In genomic region chr19:58571575-58571947, GRCh38 we compare ENCODE assay signal across 13 cellular contexts. TPM values are rescaled to one million over a fixed set of nuclear protein-coding genes. Genes with fewer than 3 reads are reported as not detected.
DNase-seq lines count a peak whose midpoint lies in the region; ATAC-seq, FAIRE-seq and TF ChIP-seq lines count a peak whose summit lies in the region.
"Had no signal": no experiment of that assay in that cellular context is flagged by ENCODE, and none has a peak within 500 bp of the region (broad histone marks: within the 10 kb centered on the region; RNA-seq: fewer than 3 reads in every experiment).

No MANE protein-coding gene starts in this region.

- H3K9me3 ChIP-seq in CD8-positive, alpha-beta memory T cell (ENCODE audit: low read length) = no peaks in the 10 kb centered on the region
- H3K9me3 ChIP-seq in Karpas-422 (ENCODE audit: low read length) (no peaks in the 10 kb centered on the region), GM12878 (replicated peaks; ENCODE audit: control insufficient read depth, insufficient read depth, low read length) (no peaks in the 10 kb centered on the region)
- H3K9me3 ChIP-seq: esophagus muscularis mucosa had no signal

- TF ChIP-seq POLR2A in GM12878 (IDR thresholded peaks at IDR 0.05; ENCODE audit: low read depth, low read length) = no peak

- no peak for TF ChIP-seq EP300 in GM12878 (IDR thresholded peaks at IDR 0.05; ENCODE audit: borderline replicate concordance in 1 of 2, control insufficient read depth in 1 of 2, low read depth in 2 of 2, low read length in 2 of 2)

- H3K4me2 ChIP-seq in Karpas-422 (ENCODE audit: low read depth, low read length, poor library complexity, severe bottlenecking) (peak overlapping the region; percentile 91), GM12878 (ENCODE audit: control insufficient read depth, insufficient read depth) (peak overlapping the region; percentile 81)

- TF ChIP-seq CTCF in GM12878 (IDR thresholded peaks at IDR 0.05 in 2 of 3, conservative IDR thresholded peaks at IDR 0.05 in 1 of 3; ENCODE audit: control insufficient read depth in 2 of 3, extremely low read depth in 1 of 3, insufficient read depth in 1 of 3, low read depth in 3 of 3, low read length in 3 of 3) (no peak), osteocyte (IDR thresholded peaks at IDR 0.05) (no peak)

- H3K4me1 Mint-ChIP-seq in CD8-positive, alpha-beta memory T cell = peaks cover 24 to 43% (median 26%) of the 10 kb centered on the region in 3 donors
- H3K4me1 Mint-ChIP-seq in osteocyte (ENCODE audit: unreplicated experiment) = peaks cover 28% of the 10 kb centered on the region

- H3K36me3 Mint-ChIP-seq in CD8-positive, alpha-beta memory T cell = peaks cover 0 to 20% (median 0%) of the 10 kb centered on the region in 3 donors
- no peaks in the 10 kb centered on the region for H3K36me3 Mint-ChIP-seq in osteocyte (ENCODE audit: unreplicated experiment)

- no peak for ATAC-seq in GM12878
- no peak for ATAC-seq in GM18868 (IDR thresholded peaks at IDR 0.05; ENCODE audit: unreplicated experiment)

- peaks cover 8% of the 10 kb centered on the region for H3K79me2 ChIP-seq in Karpas-422 (ENCODE audit: low read length)
- peaks cover 5% of the 10 kb centered on the region for H3K79me2 ChIP-seq in GM12878 (ENCODE audit: control insufficient read depth, insufficient read depth, low read length)

- no peak overlapping the region for H3K27ac ChIP-seq in CD8-positive, alpha-beta memory T cell (ENCODE audit: low read depth, low read length)
- H3K27ac ChIP-seq in Karpas-422 (ENCODE audit: low read length) = no peak overlapping the region
- H3K27ac ChIP-seq in GM12878 (ENCODE audit: control insufficient read depth, insufficient read depth) = no peak overlapping the region
- H3K27ac ChIP-seq: brain microvascular endothelial cell had no signal

- no peak overlapping the region for H2AFZ ChIP-seq in Karpas-422 (ENCODE audit: low read length)
- no peak overlapping the region for H2AFZ ChIP-seq in GM12878 (ENCODE audit: control insufficient read depth, low read depth, low read length)

- intact Hi-C loops in GM12878 (cut with micrococcal nuclease; ENCODE audit: unreplicated experiment) = no loop called here

- H3K4me1 ChIP-seq in CD8-positive, alpha-beta memory T cell (ENCODE audit: insufficient read depth, low read length) = peaks cover 29% of the 10 kb centered on the region
- H3K4me1 ChIP-seq in Karpas-422 (ENCODE audit: low read length) = peaks cover 21% of the 10 kb centered on the region
- peaks cover 9% of the 10 kb centered on the region for H3K4me1 ChIP-seq in GM12878 (ENCODE audit: control insufficient read depth, insufficient read depth, low read length)

- H3K36me3 ChIP-seq in CD8-positive, alpha-beta memory T cell (ENCODE audit: insufficient read depth, low read length) = no peaks in the 10 kb centered on the region
- H3K36me3 ChIP-seq in Karpas-422 (ENCODE audit: insufficient read depth, low read length) (no peaks in the 10 kb centered on the region), GM12878 (ENCODE audit: control insufficient read depth in 2 of 2, insufficient read depth in 2 of 2, low read length in 1 of 2) (peaks cover 2 to 3% of the 10 kb centered on the region in 2 experiments; a peak in 3 of 4 replicates)

- RAD21 ChIA-PET in GM12878 (lab: Charles Lee; ENCODE audit: unreplicated experiment) = interaction anchor here (1.2 kb wide), 1 partner anchor 51 kb away, joined by 3 read pairs; no protein-coding TSS in a partner anchor

- no peaks in the 10 kb centered on the region for H3K9me2 ChIP-seq in Karpas-422 (replicated peaks; ENCODE audit: insufficient read depth, low read length)

- SMC1A ChIA-PET in GM12878 (lab: Charles Lee; ENCODE audit: uncharacterized antibody, unreplicated experiment) = interaction anchor here (1.2 to 1.9 kb wide), 3 partner anchors 10 to 51 kb away, joined by 3 to 7 read pairs (median 5); partner anchors contain the start of gene ZBTB45

- CTCF ChIA-PET in CD8-positive, alpha-beta memory T cell (lab: Charles Lee) = interaction anchor here (1.0 to 4.2 kb wide), 4 partner anchors 9 to 58 kb away, joined by 3 to 24 read pairs (median 4); partner anchors contain the start of gene ZBTB45
- CTCF ChIA-PET in GM12878 (lab: Yijun Ruan, JAX) = interaction anchor here (0.8 to 1.2 kb wide), 2 partner anchors 9 to 12 kb away, joined by 4 to 5 read pairs; no protein-coding TSS in a partner anchor

- TSS peak; percentile 57 for BruUV-seq in GM12878 (replicated peaks; lab: Mats Ljungman, UMichigan)

- DNase-seq in CD8-positive, alpha-beta memory T cell = no peak
- no peak for DNase-seq in Karpas-422
- DNase-seq in GM12878 (ENCODE audit: low read depth, low spot score) = no peak
- no peak for DNase-seq in osteocyte (ENCODE audit: extremely low spot score, unreplicated experiment)
- no peak for DNase-seq in HCEC 1CT
- DNase-seq in DMS53 (lab: John Stamatoyannopoulos, UW) = no peak
- DNase-seq: activated CD4-positive, CD25-positive, alpha-beta regulatory T cell; brain microvascular endothelial cell; IMR-90; NCI-H2081; stimulated activated CD4-positive, alpha-beta T cell treated with anti-CD3 and anti-CD28 coated beads, Interleukin-4, amount 100 ng/mL, for 24 hours had no signal

- FAIRE-seq in GM12878 (lab: Jason Lieb, UNC) = no peak

- no peaks in the 10 kb centered on the region for H3K9me3 Mint-ChIP-seq in CD8-positive, alpha-beta memory T cell
- no peaks in the 10 kb centered on the region for H3K9me3 Mint-ChIP-seq in osteocyte (ENCODE audit: unreplicated experiment)

- H3K27me3 Mint-ChIP-seq in CD8-positive, alpha-beta memory T cell = peaks cover 0 to 9% of the 10 kb centered on the region in 2 donors
- H3K27me3 Mint-ChIP-seq in osteocyte (ENCODE audit: unreplicated experiment) = no peaks in the 10 kb centered on the region

- 94% methylated on average over 8 of the region's 8 CpGs for WGBS in GM12878 (ENCODE audit: insufficient coverage, insufficient replicate concordance, low lambda C conversion rate, missing lambda C conversion rate)

- H3K27me3 ChIP-seq in CD8-positive, alpha-beta memory T cell (ENCODE audit: insufficient read depth, low read length, poor library complexity, severe bottlenecking) = no peaks in the 10 kb centered on the region
- no peaks in the 10 kb centered on the region for H3K27me3 ChIP-seq in Karpas-422 (ENCODE audit: low read length)
- H3K27me3 ChIP-seq in GM12878 (replicated peaks in 1 of 2; ENCODE audit: control insufficient read depth in 2 of 2, insufficient read depth in 2 of 2, low read length in 1 of 2) = no peaks in the 10 kb centered on the region
- H3K27me3 ChIP-seq: brain microvascular endothelial cell, esophagus muscularis mucosa had no signal

- no peaks in the 10 kb centered on the region for H4K20me1 ChIP-seq in Karpas-422 (ENCODE audit: insufficient read depth, low read depth, low read length)
- no peaks in the 10 kb centered on the region for H4K20me1 ChIP-seq in GM12878 (ENCODE audit: control insufficient read depth, insufficient read depth)

- no peak for TF ChIP-seq RAD21 in GM12878 (IDR thresholded peaks at IDR 0.05; ENCODE audit: insufficient read depth, low read depth, low read length)

- POLR2A ChIA-PET in CD8-positive, alpha-beta memory T cell (lab: Charles Lee) = interaction anchor here (1.0 to 2.1 kb wide), 4 partner anchors 9 to 51 kb away, joined by 5 to 17 read pairs (median 9); partner anchors contain the start of genes CHMP2A and ZBTB45
- POLR2A ChIA-PET in GM12878 (lab: Charles Lee) = interaction anchor here (1.6 to 6.0 kb wide), 3 partner anchors 10 to 17 kb away, joined by 5 to 46 read pairs (median 8); partner anchors contain the start of genes CHMP2A and UBE2M

- H3K4me3 ChIP-seq in CD8-positive, alpha-beta memory T cell (ENCODE audit: low read length) = no peak overlapping the region
- H3K4me3 ChIP-seq in Karpas-422 (ENCODE audit: low read length) (peak overlapping the region; percentile 81; the same call in 1 of the 2 replicates), GM12878 (no peak overlapping the region)

- H3K27ac Mint-ChIP-seq in CD8-positive, alpha-beta memory T cell = peak overlapping the region in 7 of 8 donors; percentile 33 to 100 (median 100)
- H3K27ac Mint-ChIP-seq in osteocyte (ENCODE audit: unreplicated experiment) = peak overlapping the region; percentile 99

- in situ Hi-C loops in GM12878 (cut with MboI) = no loop called here

- peak overlapping the region in 1 of 7 donors; percentile 89 for H3K4me3 Mint-ChIP-seq in CD8-positive, alpha-beta memory T cell
- no peak overlapping the region for H3K4me3 Mint-ChIP-seq in osteocyte (ENCODE audit: unreplicated experiment)

- H3K9ac ChIP-seq in Karpas-422 (ENCODE audit: low read length) (peak overlapping the region; percentile 64; the same call in 1 of the 2 replicates), GM12878 (ENCODE audit: control insufficient read depth, insufficient read depth, low read length) (no peak overlapping the region)

RNA-seq across cellular contexts. Expression of gene MZF1, which starts 1.6 kb away (rescaled TPM):
- total RNA-seq in CD8-positive, alpha-beta memory T cell = 10 to 100 TPM; 14.0 to 14.8 TPM
- polyA plus RNA-seq in CD8-positive, alpha-beta memory T cell = 10.3 TPM
- 13.3 and 20.1 TPM in 2 replicates for total RNA-seq in Karpas-422 (2014; rRNA removed; shearing (Covaris generic); ENCODE audit: low replicate concordance)
- 64.7 and 67.2 TPM in 2 replicates for total RNA-seq in GM12878 (2013; cell fraction: nucleolus; rRNA removed)
- total RNA-seq in GM12878 (2014; rRNA removed) (6.9 and 7.7 TPM in 2 replicates), GM12878 (2014; rRNA removed; fragmentation: Illumina TruSeq; extraction: Trizol) (3.3 and 3.6 TPM in 2 replicates), GM12878 (2021) (9.1 and 12.4 TPM in 2 replicates), osteocyte (25.3 and 30.9 TPM in 2 replicates)
- polyA plus RNA-seq in GM12878 (2011; ENCODE audit: low read depth) = 5.9 TPM
- polyA plus RNA-seq in GM12878 (2011; rRNA removed) (7.4 and 9.3 TPM in 2 replicates), GM12878 (2014; fragmentation: Illumina TruSeq; extraction: Trizol) (6.0 and 6.8 TPM in 2 replicates), GM12878 (2014; fragmentation: Nextera tagmentation; extraction: Ambion mirVana) (under 1 TPM; 0.38 to 0.64 TPM), GM12878 (2014; rRNA removed) (14.7 and 16.6 TPM in 2 replicates), GM12878 (2016; fragmentation: Nextera tagmentation; extraction: Ambion mirVana) (1 to 10 TPM; 6.8 to 7.6 TPM)
- polyA plus RNA-seq in GM12878 (2011; cell fraction: cytosol; rRNA removed) = 8.4 and 16.1 TPM in 2 replicates
- 104 and 129 TPM in 2 replicates for polyA plus RNA-seq in GM12878 (2011; cell fraction: nucleus; rRNA removed)
- polyA plus RNA-seq in GM12878 (2012) = 12.4 and 12.7 TPM in 2 replicates
- polyA minus RNA-seq in GM12878 (2011; rRNA and poly(A)+ RNA removed) = 7.3 and 13.7 TPM in 2 replicates
- 4.4 and 5.0 TPM in 2 replicates for polyA minus RNA-seq in GM12878 (2011; cell fraction: cytosol; rRNA and poly(A)+ RNA removed)
- polyA minus RNA-seq in GM12878 (2011; cell fraction: nucleus; rRNA and poly(A)+ RNA removed) = 13.8 and 25.1 TPM in 2 replicates

RNA-seq across cellular contexts. Expression of gene UBE2M, which starts 13.2 kb away (rescaled TPM):
- 100 to 1,000 TPM; 182 to 191 TPM for total RNA-seq in CD8-positive, alpha-beta memory T cell
- 22.5 TPM for polyA plus RNA-seq in CD8-positive, alpha-beta memory T cell
- 33.4 and 90.6 TPM in 2 replicates for total RNA-seq in Karpas-422 (2014; rRNA removed; shearing (Covaris generic); ENCODE audit: low replicate concordance)
- total RNA-seq in GM12878 (2013; cell fraction: nucleolus; rRNA removed) = 10.2 and 13.8 TPM in 2 replicates
- total RNA-seq in GM12878 (2014; rRNA removed) = 68.6 and 95.2 TPM in 2 replicates
- total RNA-seq in GM12878 (2014; rRNA removed; fragmentation: Illumina TruSeq; extraction: Trizol) = 61.7 and 66.8 TPM in 2 replicates
- 100 and 105 TPM in 2 replicates for total RNA-seq in GM12878 (2021)
- 73.3 TPM for polyA plus RNA-seq in GM12878 (2011; ENCODE audit: low read depth)
- polyA plus RNA-seq in GM12878 (2011; rRNA removed) = 55.6 and 92.7 TPM in 2 replicates
- polyA plus RNA-seq in GM12878 (2011; cell fraction: cytosol; rRNA removed) = 70.2 and 75.4 TPM in 2 replicates
- polyA plus RNA-seq in GM12878 (2011; cell fraction: nucleus; rRNA removed) = 82.4 and 83.2 TPM in 2 replicates
- polyA plus RNA-seq in GM12878 (2012) = 67.6 and 88.6 TPM in 2 replicates
- polyA plus RNA-seq in GM12878 (2014; fragmentation: Illumina TruSeq; extraction: Trizol) = 105 and 127 TPM in 2 replicates
- 1 to 10 TPM; 1.4 to 1.7 TPM for polyA plus RNA-seq in GM12878 (2014; fragmentation: Nextera tagmentation; extraction: Ambion mirVana)
- polyA plus RNA-seq in GM12878 (2014; rRNA removed) = 81.0 and 87.0 TPM in 2 replicates
- polyA plus RNA-seq in GM12878 (2016; fragmentation: Nextera tagmentation; extraction: Ambion mirVana) = 10 to 100 TPM in 1 of 2 experiments, 1 to 10 TPM in 1; 9.6 to 11.3 TPM
- polyA minus RNA-seq in GM12878 (2011; rRNA and poly(A)+ RNA removed) = 66.9 and 72.9 TPM in 2 replicates
- 25.3 and 33.7 TPM in 2 replicates for polyA minus RNA-seq in GM12878 (2011; cell fraction: cytosol; rRNA and poly(A)+ RNA removed)
- polyA minus RNA-seq in GM12878 (2011; cell fraction: nucleus; rRNA and poly(A)+ RNA removed) = 17.0 and 18.6 TPM in 2 replicates
- 76.2 and 78.3 TPM in 2 replicates for total RNA-seq in osteocyte

RNA-seq across cellular contexts. Expression of gene CHMP2A, which starts 16.7 kb away (rescaled TPM):
- total RNA-seq in CD8-positive, alpha-beta memory T cell = 10 to 100 TPM; 88.8 to 89.7 TPM
- 198 TPM for polyA plus RNA-seq in CD8-positive, alpha-beta memory T cell
- total RNA-seq in Karpas-422 (2014; rRNA removed; shearing (Covaris generic); ENCODE audit: low replicate concordance) = 54.2 and 85.9 TPM in 2 replicates
- 14.9 and 17.2 TPM in 2 replicates for total RNA-seq in GM12878 (2013; cell fraction: nucleolus; rRNA removed)
- total RNA-seq in GM12878 (2014; rRNA removed) (89.3 and 92.8 TPM in 2 replicates), GM12878 (2014; rRNA removed; fragmentation: Illumina TruSeq; extraction: Trizol) (89.3 and 95.0 TPM in 2 replicates), GM12878 (2021) (98.5 and 105 TPM in 2 replicates), osteocyte (130 and 132 TPM in 2 replicates)
- polyA plus RNA-seq in GM12878 (2011; ENCODE audit: low read depth) = 83.1 TPM
- polyA plus RNA-seq in GM12878 (2011; rRNA removed) (92.3 and 102 TPM in 2 replicates), GM12878 (2014; fragmentation: Illumina TruSeq; extraction: Trizol) (85.9 and 117 TPM in 2 replicates), GM12878 (2014; fragmentation: Nextera tagmentation; extraction: Ambion mirVana) (100 to 1,000 TPM in 1 of 2 experiments, 10 to 100 TPM in 1; 69.5 to 117 TPM), GM12878 (2014; rRNA removed) (168 and 172 TPM in 2 replicates), GM12878 (2016; fragmentation: Nextera tagmentation; extraction: Ambion mirVana) (100 to 1,000 TPM; 136 to 147 TPM)
- polyA plus RNA-seq in GM12878 (2011; cell fraction: cytosol; rRNA removed) = 130 and 146 TPM in 2 replicates
- 107 and 114 TPM in 2 replicates for polyA plus RNA-seq in GM12878 (2011; cell fraction: nucleus; rRNA removed)
- 117 and 138 TPM in 2 replicates for polyA plus RNA-seq in GM12878 (2012)
- 101 and 130 TPM in 2 replicates for polyA minus RNA-seq in GM12878 (2011; rRNA and poly(A)+ RNA removed)
- polyA minus RNA-seq in GM12878 (2011; cell fraction: cytosol; rRNA and poly(A)+ RNA removed) = 36.1 and 36.4 TPM in 2 replicates
- 20.6 and 31.1 TPM in 2 replicates for polyA minus RNA-seq in GM12878 (2011; cell fraction: nucleus; rRNA and poly(A)+ RNA removed)

RNA-seq across cellular contexts. Expression of gene TRIM28, which starts 27.7 kb away (rescaled TPM):
- 100 to 1,000 TPM; 705 to 715 TPM for total RNA-seq in CD8-positive, alpha-beta memory T cell
- polyA plus RNA-seq in CD8-positive, alpha-beta memory T cell = 57.5 TPM
- total RNA-seq in Karpas-422 (2014; rRNA removed; shearing (Covaris generic); ENCODE audit: low replicate concordance) = 142 and 257 TPM in 2 replicates
- 166 and 167 TPM in 2 replicates for total RNA-seq in GM12878 (2013; cell fraction: nucleolus; rRNA removed)
- total RNA-seq in GM12878 (2014; rRNA removed) = 569 and 650 TPM in 2 replicates
- total RNA-seq in GM12878 (2014; rRNA removed; fragmentation: Illumina TruSeq; extraction: Trizol) = 256 and 311 TPM in 2 replicates
- 492 and 503 TPM in 2 replicates for total RNA-seq in GM12878 (2021)
- polyA plus RNA-seq in GM12878 (2011; ENCODE audit: low read depth) = 313 TPM
- polyA plus RNA-seq in GM12878 (2011; rRNA removed) = 167 and 420 TPM in 2 replicates
- 459 and 854 TPM in 2 replicates for polyA plus RNA-seq in GM12878 (2011; cell fraction: cytosol; rRNA removed)
- 1,223 and 1,590 TPM in 2 replicates for polyA plus RNA-seq in GM12878 (2011; cell fraction: nucleus; rRNA removed)
- 410 and 474 TPM in 2 replicates for polyA plus RNA-seq in GM12878 (2012)
- polyA plus RNA-seq in GM12878 (2014; fragmentation: Illumina TruSeq; extraction: Trizol) = 147 and 280 TPM in 2 replicates
- 10 to 100 TPM in 1 of 2 experiments, 1 to 10 TPM in 1; 5.0 to 32.5 TPM for polyA plus RNA-seq in GM12878 (2014; fragmentation: Nextera tagmentation; extraction: Ambion mirVana)
- 363 and 502 TPM in 2 replicates for polyA plus RNA-seq in GM12878 (2014; rRNA removed)
- polyA plus RNA-seq in GM12878 (2016; fragmentation: Nextera tagmentation; extraction: Ambion mirVana) = 10 to 100 TPM; 82.9 to 91.1 TPM
- 1,048 and 1,483 TPM in 2 replicates for polyA minus RNA-seq in GM12878 (2011; rRNA and poly(A)+ RNA removed)
- 474 and 545 TPM in 2 replicates for polyA minus RNA-seq in GM12878 (2011; cell fraction: cytosol; rRNA and poly(A)+ RNA removed)
- polyA minus RNA-seq in GM12878 (2011; cell fraction: nucleus; rRNA and poly(A)+ RNA removed) = 282 and 438 TPM in 2 replicates
- 333 and 354 TPM in 2 replicates for total RNA-seq in osteocyte

RNA-seq across cellular contexts. Expression of gene ZBTB45, which starts 52.0 kb away (rescaled TPM):
- total RNA-seq in CD8-positive, alpha-beta memory T cell = 10 to 100 TPM; 15.0 to 16.1 TPM
- polyA plus RNA-seq in CD8-positive, alpha-beta memory T cell = 4.8 TPM
- 2.0 and 4.7 TPM in 2 replicates for total RNA-seq in Karpas-422 (2014; rRNA removed; shearing (Covaris generic); ENCODE audit: low replicate concordance)
- 15.6 and 15.7 TPM in 2 replicates for total RNA-seq in GM12878 (2013; cell fraction: nucleolus; rRNA removed)
- total RNA-seq in GM12878 (2014; rRNA removed) (4.5 and 6.1 TPM in 2 replicates), GM12878 (2014; rRNA removed; fragmentation: Illumina TruSeq; extraction: Trizol) (1.2 and 1.7 TPM in 2 replicates), GM12878 (2021) (12.7 and 17.2 TPM in 2 replicates), osteocyte (16.7 and 17.2 TPM in 2 replicates)
- 1.9 TPM for polyA plus RNA-seq in GM12878 (2011; ENCODE audit: low read depth)
- polyA plus RNA-seq in GM12878 (2011; rRNA removed) (0.72 and 2.4 TPM in 2 replicates), GM12878 (2014; fragmentation: Illumina TruSeq; extraction: Trizol) (0.13 and 1.2 TPM in 2 replicates), GM12878 (2014; fragmentation: Nextera tagmentation; extraction: Ambion mirVana) (under 1 TPM; 0.29 to 0.33 TPM), GM12878 (2014; rRNA removed) (7.7 and 8.0 TPM in 2 replicates), GM12878 (2016; fragmentation: Nextera tagmentation; extraction: Ambion mirVana) (10 to 100 TPM; 13.9 to 14.3 TPM)
- 4.0 and 5.1 TPM in 2 replicates for polyA plus RNA-seq in GM12878 (2011; cell fraction: cytosol; rRNA removed)
- polyA plus RNA-seq in GM12878 (2011; cell fraction: nucleus; rRNA removed) = 8.5 and 13.4 TPM in 2 replicates
- polyA plus RNA-seq in GM12878 (2012) = 10.1 TPM in 2 replicates
- 1.8 and 5.1 TPM in 2 replicates for polyA minus RNA-seq in GM12878 (2011; rRNA and poly(A)+ RNA removed)
- 3.8 and 4.0 TPM in 2 replicates for polyA minus RNA-seq in GM12878 (2011; cell fraction: cytosol; rRNA and poly(A)+ RNA removed)
- polyA minus RNA-seq in GM12878 (2011; cell fraction: nucleus; rRNA and poly(A)+ RNA removed) = 7.6 and 15.4 TPM in 2 replicates
